ENCODE assay signal across 10 cellular contexts in the genomic region with DNA sequence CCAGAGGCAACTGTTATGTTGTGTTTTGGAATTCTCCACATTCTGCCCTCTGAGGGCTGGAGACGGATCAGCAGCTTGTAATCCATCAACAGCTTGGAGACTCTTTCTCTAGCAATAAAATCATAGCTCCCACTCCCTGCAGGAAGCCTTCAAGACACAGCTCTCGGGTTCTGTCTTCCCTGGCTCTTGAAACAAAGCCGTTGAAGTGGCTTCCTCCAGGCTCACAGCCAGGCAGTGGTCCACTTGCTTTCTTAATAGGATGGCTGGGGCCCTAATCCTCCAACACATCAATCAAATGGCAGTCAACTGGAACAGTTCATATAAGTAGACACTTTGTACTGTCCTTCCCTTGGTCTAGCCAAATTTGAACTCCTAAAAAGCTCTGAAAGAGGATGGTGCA.
DNase-seq lines count a peak whose midpoint lies in the region; ATAC-seq and TF ChIP-seq lines count a peak whose summit lies in the region.
"Had no signal": no experiment of that assay in that cellular context is flagged by ENCODE, and none has a peak within 500 bp of the region (broad histone marks: within the 10 kb centered on the region; RNA-seq: fewer than 3 reads in every experiment).

No MANE protein-coding gene starts in this region.

- H3K4me1 Mint-ChIP-seq in brain = peaks cover 38% of the 10 kb centered on the region

- peak overlapping the region; percentile 42 to 96 (median 76) for H3K27ac Mint-ChIP-seq in brain

- H3K27ac ChIP-seq in upper lobe of right lung (no peak overlapping the region), esophagus muscularis mucosa (replicated peaks in 1 of 4) (no peak overlapping the region)
- H3K27ac ChIP-seq: KMS-11 had no signal

- WGBS in esophagus muscularis mucosa = 41% methylated on average over 3 of the region's 3 CpGs

- H3K4me1 ChIP-seq in upper lobe of right lung = peaks cover 19% of the 10 kb centered on the region
- H3K4me1 ChIP-seq in esophagus muscularis mucosa = peaks cover 0 to 15% (median 7%) of the 10 kb centered on the region in 4 donors

- peaks cover 0 to 13% (median 0%) of the 10 kb centered on the region in 5 experiments for H3K9me3 Mint-ChIP-seq in brain

- H3K4me3 ChIP-seq in upper lobe of right lung = no peak overlapping the region
- no peak overlapping the region for H3K4me3 ChIP-seq in esophagus muscularis mucosa

- no peaks in the 10 kb centered on the region for H3K36me3 Mint-ChIP-seq in brain

- ATAC-seq in Right ventricle myocardium superior (ENCODE audit: poor library complexity) = peak; percentile 25
- no peak for ATAC-seq in left cardiac atrium
- peak; percentile 18 for ATAC-seq in HG03139 (IDR thresholded peaks at IDR 0.05; ENCODE audit: unreplicated experiment)
- ATAC-seq in upper lobe of right lung = peak; percentile 45

- TF ChIP-seq POLR2A in esophagus muscularis mucosa (IDR thresholded peaks at IDR 0.05; ENCODE audit: low read depth) = no peak

- intact Hi-C loops in Right ventricle myocardium superior (cut with DNase I) (no loop called here), left cardiac atrium (cut with DNase I) (no loop called here), upper lobe of right lung (cut with DNase I) (no loop called here), esophagus muscularis mucosa (cut with DNase I) (no loop called here)

- TF ChIP-seq CTCF in brain (conservative IDR thresholded peaks at IDR 0.05) = no peak
- no peak for TF ChIP-seq CTCF in upper lobe of right lung (IDR thresholded peaks at IDR 0.05)
- TF ChIP-seq CTCF in esophagus muscularis mucosa (IDR thresholded peaks at IDR 0.05) = no peak

- H3K9me3 ChIP-seq in upper lobe of right lung = no peaks in the 10 kb centered on the region
- H3K9me3 ChIP-seq in esophagus muscularis mucosa = no peaks in the 10 kb centered on the region

- H3K36me3 ChIP-seq in upper lobe of right lung (no peaks in the 10 kb centered on the region), esophagus muscularis mucosa (no peaks in the 10 kb centered on the region)

- H3K27me3 ChIP-seq in upper lobe of right lung (no peaks in the 10 kb centered on the region), esophagus muscularis mucosa (no peaks in the 10 kb centered on the region)

- peaks cover 7% of the 10 kb centered on the region for H3K27me3 Mint-ChIP-seq in brain

- DNase-seq in Right ventricle myocardium superior = no peak
- DNase-seq in left cardiac atrium = no peak
- DNase-seq in upper lobe of right lung = no peak
- DNase-seq in stimulated activated CD4-positive, alpha-beta T cell treated with anti-CD3 and anti-CD28 coated beads, Interleukin-4, amount 100 ng/mL, for 24 hours = no peak
- no peak for DNase-seq in esophagus muscularis mucosa (ENCODE audit: extremely low spot score)
- DNase-seq in HK-2 (ENCODE audit: unreplicated experiment) = no peak
- DNase-seq: aorta had no signal

- H3K4me3 Mint-ChIP-seq in brain = peak overlapping the region in 2 of 5 experiments; percentile 8 to 71

- TF ChIP-seq EP300 in esophagus muscularis mucosa (IDR thresholded peaks at IDR 0.05) = no peak

Comparison
In these comparisons a context has a peak if more than half of its experiments do, and no peak if none do; other contexts are left out.
1. ATAC-seq: peak in Right ventricle myocardium superior (single experiment), HG03139 (single experiment) and upper lobe of right lung (single experiment); none in left cardiac atrium (0 of 2).